In genomic region chr7:15685358-15686181, GRCh38 we compare ENCODE assay signal across 9 cellular contexts. TPM values are rescaled to one million over a fixed set of nuclear protein-coding genes. Genes with fewer than 3 reads are reported as not detected.
DNase-seq lines count a peak whose midpoint lies in the region; ATAC-seq, FAIRE-seq and TF ChIP-seq lines count a peak whose summit lies in the region.
"Had no signal": no experiment of that assay in that cellular context is flagged by ENCODE, and none has a peak within 500 bp of the region (broad histone marks: within the 10 kb centered on the region; RNA-seq: fewer than 3 reads in every experiment).

No MANE protein-coding gene starts in this region.

- TF ChIP-seq POLR2A in K562 (conservative IDR thresholded peaks at IDR 0.05) (no peak), erythroblast (IDR thresholded peaks at IDR 0.05; ENCODE audit: low read length) (no peak)

- CTCF ChIA-PET in K562 (lab: Yijun Ruan, JAX; ENCODE audit: low intra/inter-chr PET ratio) = no interaction called here

- TF ChIP-seq EP300 in K562 (IDR thresholded peaks at IDR 0.05; ENCODE audit: low read length) = no peak

- H3K27ac Mint-ChIP-seq in HFFc6 = no peak overlapping the region
- H3K27ac Mint-ChIP-seq: T-helper 1 cell treated with Interleukin-12 subunit alpha and Interleukin-12 subunit beta and Interleukin-4 antibody, amounts not matched to agents 30 μg/mL and 1 μg/mL, for 36 hours had no signal

- no peaks in the 10 kb centered on the region for H3K36me3 Mint-ChIP-seq in HFFc6 (ENCODE audit: low read depth)

- no peak overlapping the region for H2AFZ ChIP-seq in K562 (ENCODE audit: low read depth, low read length)

- H4K20me1 ChIP-seq in K562 (replicated peaks; ENCODE audit: control insufficient read depth, insufficient read depth, low read length) = no peaks in the 10 kb centered on the region

- TF ChIP-seq CTCF in HFFc6 (IDR thresholded peaks at IDR 0.05) (no peak), K562 (IDR thresholded peaks at IDR 0.05 in 2 of 3, conservative IDR thresholded peaks at IDR 0.05 in 1 of 3; ENCODE audit: insufficient read depth in 2 of 3, low read depth in 1 of 3, low read length in 3 of 3) (no peak), GM10266 (IDR thresholded peaks at IDR 0.05; ENCODE audit: control insufficient read depth, insufficient read depth, low read depth, missing control alignments) (no peak)

- H3K27ac ChIP-seq in K562 (ENCODE audit: extremely low read depth, low read depth, low read length) = no peak overlapping the region
- H3K27ac ChIP-seq in stomach smooth muscle (ENCODE audit: low read length) = peak overlapping the region; percentile 56

- H3K4me1 Mint-ChIP-seq in HFFc6 (ENCODE audit: low read depth) = peaks cover 34% of the 10 kb centered on the region

- in situ Hi-C loops in K562 (cut with MboI) = no loop called here

- H3K27me3 ChIP-seq in K562 (ENCODE audit: control insufficient read depth in 2 of 2, insufficient read depth in 2 of 2, low read length in 2 of 2) (no peaks in the 10 kb centered on the region), stomach smooth muscle (ENCODE audit: control insufficient read depth in 1 of 2, insufficient read depth in 2 of 2, low read length in 2 of 2) (peaks cover 14 to 37% of the 10 kb centered on the region in 2 donors)

- FAIRE-seq in K562 (lab: Jason Lieb, UNC) = no peak

- H3K9ac ChIP-seq in K562 (ENCODE audit: insufficient read depth in 1 of 2, low read depth in 2 of 2, low read length in 2 of 2) (no peak overlapping the region), stomach smooth muscle (ENCODE audit: low read length in 2 of 2) (peak overlapping the region; percentile 3 to 52)

- no peak for ATAC-seq in K562

- H3K36me3 ChIP-seq in K562 (ENCODE audit: control insufficient read depth, insufficient read depth, low read length) = no peaks in the 10 kb centered on the region
- H3K36me3 ChIP-seq in stomach smooth muscle (ENCODE audit: control insufficient read depth in 2 of 2, insufficient read depth in 2 of 2, low read length in 2 of 2) = no peaks in the 10 kb centered on the region

- no peaks in the 10 kb centered on the region for H3K79me2 ChIP-seq in K562 (ENCODE audit: control insufficient read depth, insufficient read depth, low read length)

- H3K9me3 ChIP-seq in K562 (replicated peaks; ENCODE audit: control insufficient read depth, insufficient read depth, low read depth, low read length) (no peaks in the 10 kb centered on the region), stomach smooth muscle (ENCODE audit: control insufficient read depth in 2 of 2, low read length in 2 of 2) (no peaks in the 10 kb centered on the region)

- H3K4me3 ChIP-seq in K562 (no peak overlapping the region), stomach smooth muscle (ENCODE audit: low read length in 2 of 2) (peak overlapping the region; percentile 76)

- peak; percentile 26 for DNase-seq in HFFc6
- no peak for DNase-seq in K562 (ENCODE audit: extremely low read depth in 1 of 4, low spot score in 3 of 4)
- peak; percentile 14 for DNase-seq in iris pigment epithelial cell (ENCODE audit: low read depth)
- DNase-seq in SW480 (ENCODE audit: low spot score) = no peak
- no peak for DNase-seq in GM10266 (ENCODE audit: extremely low spot score)
- no peak for DNase-seq in effector CD4-positive, alpha-beta T cell
- DNase-seq in erythroblast (lab: John Stamatoyannopoulos, UW) = no peak

- peak overlapping the region; percentile 68 for H3K4me3 Mint-ChIP-seq in HFFc6
- H3K4me3 Mint-ChIP-seq: T-helper 1 cell treated with Interleukin-12 subunit alpha and Interleukin-12 subunit beta and Interleukin-4 antibody, amounts not matched to agents 30 μg/mL and 1 μg/mL, for 36 hours had no signal

- H3K9me3 Mint-ChIP-seq in HFFc6 = no peaks in the 10 kb centered on the region
- H3K9me3 Mint-ChIP-seq: T-helper 1 cell treated with Interleukin-12 subunit alpha and Interleukin-12 subunit beta and Interleukin-4 antibody, amounts not matched to agents 30 μg/mL and 1 μg/mL, for 36 hours had no signal

- H3K4me2 ChIP-seq in K562 (ENCODE audit: insufficient read depth, low read length) = no peak overlapping the region

- H3K4me1 ChIP-seq in K562 (replicated peaks in 1 of 2; ENCODE audit: control insufficient read depth in 2 of 2, insufficient read depth in 2 of 2, low read length in 2 of 2) = no peaks in the 10 kb centered on the region
- peaks cover 16% of the 10 kb centered on the region for H3K4me1 ChIP-seq in stomach smooth muscle (ENCODE audit: control insufficient read depth, insufficient read depth, low read length)

- POLR2A ChIA-PET in K562 (lab: Yijun Ruan, JAX) = interaction anchor here (0.5 kb wide), 1 partner anchor 876 kb away, joined by 3 read pairs; no protein-coding TSS in a partner anchor

- intact Hi-C loops in K562 (cut with micrococcal nuclease) = no loop called here

- peaks cover 41% of the 10 kb centered on the region for H3K27me3 Mint-ChIP-seq in HFFc6 (ENCODE audit: insufficient read depth)

- H3K9me1 ChIP-seq in K562 (ENCODE audit: control insufficient read depth, insufficient read depth, low read length) = no peaks in the 10 kb centered on the region

- no TSS peak for BruUV-seq in K562 (replicated peaks; lab: Mats Ljungman, UMichigan)

- TF ChIP-seq RAD21 in K562 (CRISPR knock-in tag; conservative IDR thresholded peaks at IDR 0.05 in 1 of 2, IDR thresholded peaks at IDR 0.05 in 1 of 2) = no peak

- 2% methylated on average over 50 of the region's 50 CpGs for WGBS in K562 (ENCODE audit: insufficient coverage, low coverage, missing lambda C conversion rate)

TF ChIP-seq in K562, 482 proteins besides CTCF, POLR2A, EP300 and RAD21:
- no peak for TF ChIP-seq GABPB2 (CRISPR knock-in tag; conservative IDR thresholded peaks at IDR 0.05)
- TF ChIP-seq CEBPB (tag; IDR thresholded peaks at IDR 0.05) = peak; percentile 24; the same call in 1 of the 2 replicates
- no peak for TF ChIP-seq ELF1 (tag; IDR thresholded peaks at IDR 0.05)
- TF ChIP-seq ZNF408 (CRISPR knock-in tag; IDR thresholded peaks at IDR 0.05; ENCODE audit: low read depth) = no peak
- no peak for TF ChIP-seq SIRT6 (IDR thresholded peaks at IDR 0.05; ENCODE audit: low read depth, low read length)
- TF ChIP-seq ZNF436 (CRISPR knock-in tag; IDR thresholded peaks at IDR 0.05) = no peak
- no peak for TF ChIP-seq HINFP (tag; conservative IDR thresholded peaks at IDR 0.05; ENCODE audit: low read depth)
- TF ChIP-seq SP1 (CRISPR knock-in tag; IDR thresholded peaks at IDR 0.05) = no peak
- TF ChIP-seq CEBPG (CRISPR knock-in tag; IDR thresholded peaks at IDR 0.05) = no peak
- TF ChIP-seq CEBPG (tag; conservative IDR thresholded peaks at IDR 0.05 in 1 of 2, IDR thresholded peaks at IDR 0.05 in 1 of 2) = peak in 1 of 2 experiments; percentile 46; a peak in 1 of 4 replicates
- no peak for TF ChIP-seq ZNF586 (CRISPR knock-in tag; conservative IDR thresholded peaks at IDR 0.05)

RNA-seq across cellular contexts. Expression of gene MEOX2, which starts 0.9 kb away (rescaled TPM):
- not detected for total RNA-seq in HFFc6 (2021; fragmentation: NEBNext Ultra II Directional; extraction: Animal tissue kit (Norgen Biotek cat#: 25700))
- total RNA-seq in K562 (2011; cell fraction: chromatin; rRNA removed; ENCODE audit: low replicate concordance) = not detected in 2 replicates
- not detected in 2 replicates for total RNA-seq in K562 (2011; cell fraction: nucleolus; rRNA removed)
- total RNA-seq in K562 (2011; cell fraction: nucleoplasm; rRNA removed) = not detected in 2 replicates
- total RNA-seq in K562 (2014; rRNA removed) = not detected in 2 replicates
- not detected in 2 replicates for total RNA-seq in K562 (2014; rRNA removed; fragmentation: Illumina TruSeq; extraction: Trizol)
- not detected in 2 replicates for total RNA-seq in K562 (2015; rRNA removed; fragmentation: Illumina TruSeq; extraction: Trizol)
- not detected in 2 replicates for total RNA-seq in K562 (2021)
- not detected in 2 replicates for polyA plus RNA-seq in K562 (2011; rRNA removed)
- polyA plus RNA-seq in K562 (2011; cell fraction: cytosol; rRNA removed) = not detected in 2 replicates
- not detected in 2 replicates for polyA plus RNA-seq in K562 (2011; cell fraction: nucleus; rRNA removed)
- polyA plus RNA-seq in K562 (2012) = not detected in 2 replicates
- not detected in 2 replicates for polyA plus RNA-seq in K562 (2014; fragmentation: Illumina TruSeq; extraction: Trizol)
- not detected for polyA plus RNA-seq in K562 (2014; fragmentation: Nextera tagmentation; extraction: Ambion mirVana)
- polyA plus RNA-seq in K562 (2014; rRNA removed) = not detected in 2 replicates
- polyA minus RNA-seq in K562 (2011; rRNA and poly(A)+ RNA removed) = not detected in 2 replicates
- not detected in 2 replicates for polyA minus RNA-seq in K562 (2011; cell fraction: cytosol; rRNA and poly(A)+ RNA removed)
- not detected in 2 replicates for polyA minus RNA-seq in K562 (2011; cell fraction: nucleus; rRNA and poly(A)+ RNA removed)

Comparison
In these comparisons a context has a peak if more than half of its experiments do, and no peak if none do; other contexts are left out.
1. DNase-seq: peak in HFFc6 (single experiment) and iris pigment epithelial cell (single experiment); none in K562 (0 of 4), SW480 (single experiment), GM10266 (single experiment), effector CD4-positive, alpha-beta T cell (single experiment) and erythroblast (0 of 2).
2. H3K9ac ChIP-seq: peak in stomach smooth muscle (2 of 2); none in K562 (0 of 2).